In genomic region chr18:34590503-34590902, GRCh38 we compare ENCODE assay signal across 28 cellular contexts.
"Had no signal": no experiment of that assay in that cellular context is flagged by ENCODE, and none has a peak within 500 bp of the region (broad histone marks: within the 10 kb centered on the region; RNA-seq: fewer than 3 reads in every experiment).

No MANE protein-coding gene starts in this region.

- H3K4me1 ChIP-seq: breast epithelium, esophagus squamous epithelium had no signal

- FAIRE-seq: astrocyte, colon had no signal

- H2AFZ ChIP-seq: hepatocyte had no signal

- H3K4me2 ChIP-seq: hepatocyte, smooth muscle cell had no signal

- H3K79me2 ChIP-seq: hepatocyte had no signal

- ATAC-seq: left ventricle myocardium superior; stimulated activated naive B cell treated with anti-CD40 and anti-IgM and Interleukin-4, amounts not matched to agents 10 μg/mL and 1 μg/mL and 100 μg/mL, for 72 hours had no signal

- H3K9me3 ChIP-seq: breast epithelium, esophagus squamous epithelium, neutrophil, sigmoid colon, stomach, tibial nerve had no signal

- H3K27me3 ChIP-seq: breast epithelium, esophagus squamous epithelium, hepatocyte, sigmoid colon, stomach, tibial nerve had no signal

- DNase-seq: activated B cell treated with CpG ODN at 0.5 μM for 24 hours; activated CD4-positive, alpha-beta T cell treated with anti-CD3 and anti-CD28 coated beads, Interleukin-2, amount 50 U/mL, for 4 hours; activated effector memory CD4-positive, alpha-beta T cell treated with anti-CD3 and anti-CD28 coated beads, Interleukin-2, amount 50 U/mL, for 16 hours; activated naive CD4-positive, alpha-beta T cell treated with anti-CD3 and anti-CD28 coated beads, Interleukin-2, amount 10 ng/mL, durations not matched to agents 7 days and 5 days; activated naive CD8-positive, alpha-beta T cell treated with anti-CD3 and anti-CD28 coated beads, Interleukin-2, amount 10 ng/mL, durations not matched to agents 7 days and 5 days; central memory CD4-positive, alpha-beta T cell; dermis blood vessel endothelial cell; effector CD4-positive, alpha-beta T cell; esophagus squamous epithelium; foreskin melanocyte; islet precursor cell; left ventricle myocardium superior; mammary epithelial cell; naive B cell; nephron progenitor cell; sigmoid colon; stimulated activated CD4-positive, alpha-beta T cell treated with anti-CD3 and anti-CD28 coated beads, Interleukin-1b, Interleukin-23, amount 100 ng/mL, for 48 hours; stimulated activated naive B cell treated with anti-CD40 and anti-IgM and Interleukin-4, amounts not matched to agents 10 μg/mL and 1 μg/mL and 100 μg/mL, for 72 hours; stomach; T-helper 2 cell had no signal

- H3K4me3 ChIP-seq: breast epithelium, esophagus squamous epithelium, hepatocyte, sigmoid colon, smooth muscle cell, stomach, tibial nerve had no signal

- H3K36me3 ChIP-seq: breast epithelium, esophagus squamous epithelium, neutrophil, sigmoid colon, stomach, tibial nerve had no signal

- H3K27ac ChIP-seq: breast epithelium, epithelial cell of prostate, esophagus squamous epithelium, hepatocyte, neutrophil, stomach, tibial nerve had no signal
